12 cellular contexts compared by ENCODE assay signal in genomic region chr13:40812724-40813445, GRCh38. TPM values are rescaled to one million over a fixed set of nuclear protein-coding genes. Genes with fewer than 3 reads are reported as not detected.
DNase-seq lines count a peak whose midpoint lies in the region; ATAC-seq, FAIRE-seq and TF ChIP-seq lines count a peak whose summit lies in the region.
"Had no signal": no experiment of that assay in that cellular context is flagged by ENCODE, and none has a peak within 500 bp of the region (broad histone marks: within the 10 kb centered on the region; RNA-seq: fewer than 3 reads in every experiment).

No MANE protein-coding gene starts in this region.

- H3K27me3 Mint-ChIP-seq in T-helper 17 cell, result no peaks in the 10 kb centered on the region
- H3K27me3 Mint-ChIP-seq in effector memory CD8-positive, alpha-beta T cell, result no peaks in the 10 kb centered on the region

- H3K9me3 ChIP-seq in pancreas (no peaks in the 10 kb centered on the region), T-helper 17 cell (ENCODE audit: control insufficient read depth, low read length, poor library complexity, severe bottlenecking) (no peaks in the 10 kb centered on the region)

- 98 to 100% methylated on average over 6 of the region's 6 CpGs for WGBS in pancreas, 2 donors

- no peak overlapping the region for H3K27ac ChIP-seq in pancreas
- H3K27ac ChIP-seq: ascending aorta had no signal

- no peaks in the 10 kb centered on the region for H3K4me1 ChIP-seq in pancreas
- H3K4me1 ChIP-seq: ascending aorta had no signal

- no peak overlapping the region for H3K4me3 ChIP-seq in fibroblast of villous mesenchyme (ENCODE audit: low read depth, low read length)
- no peak overlapping the region for H3K4me3 ChIP-seq in pancreas
- H3K4me3 ChIP-seq: ascending aorta had no signal

- no peak overlapping the region for H3K4me3 Mint-ChIP-seq in T-helper 17 cell
- H3K4me3 Mint-ChIP-seq in effector memory CD8-positive, alpha-beta T cell, result no peak overlapping the region

- DNase-seq in EL, result peak; percentile 58
- peak; percentile 41 for DNase-seq in RCC 7860 (ENCODE audit: low spot score)
- peak; percentile 12 for DNase-seq in fibroblast of villous mesenchyme (ENCODE audit: low read depth)
- DNase-seq in pancreas, result peak in 1 of 6 donors; percentile 60
- no peak for DNase-seq in T-helper 17 cell
- no peak for DNase-seq in effector memory CD8-positive, alpha-beta T cell
- DNase-seq in NCI-H1417 (lab: John Stamatoyannopoulos, UW), result no peak
- DNase-seq: activated CD4-positive, CD25-positive, alpha-beta regulatory T cell treated with anti-CD3 and anti-CD28 coated beads, Interleukin-2, amount 50 U/mL, for 72 hours; COR-L47; NCI-H2081; SW 1271 had no signal

- ATAC-seq in pancreas (peak; percentile 19 to 65 (median 41)), T-helper 17 cell (no peak)
- ATAC-seq in effector memory CD8-positive, alpha-beta T cell (replicated peaks), result no peak

- no peaks in the 10 kb centered on the region for H3K27me3 ChIP-seq in pancreas
- H3K27me3 ChIP-seq: ascending aorta had no signal

- FAIRE-seq in RCC 7860 (lab: Jason Lieb, UNC) (no peak), pancreas (lab: Jason Lieb, UNC) (no peak)

- no peak for TF ChIP-seq CTCF in fibroblast of villous mesenchyme (IDR thresholded peaks at IDR 0.05; ENCODE audit: insufficient read depth, low read depth, low read length)
- no peak for TF ChIP-seq CTCF in pancreas (IDR thresholded peaks at IDR 0.05)

- H3K36me3 ChIP-seq in pancreas, result peaks cover 0 to 29% (median 10%) of the 10 kb centered on the region in 3 donors

- H3K36me3 Mint-ChIP-seq in T-helper 17 cell (ENCODE audit: low read depth), result peaks cover 2% of the 10 kb centered on the region
- H3K36me3 Mint-ChIP-seq in effector memory CD8-positive, alpha-beta T cell (ENCODE audit: insufficient read depth), result peaks cover 21% of the 10 kb centered on the region

- H3K9me3 Mint-ChIP-seq in effector memory CD8-positive, alpha-beta T cell, result peaks cover 0 to 2% of the 10 kb centered on the region in 2 donors

- no peaks in the 10 kb centered on the region for H3K4me1 Mint-ChIP-seq in T-helper 17 cell
- H3K4me1 Mint-ChIP-seq in effector memory CD8-positive, alpha-beta T cell (ENCODE audit: low read depth in 2 of 2), result peaks cover 2 to 4% of the 10 kb centered on the region in 2 donors

- H3K27ac Mint-ChIP-seq in T-helper 17 cell, result no peak overlapping the region
- no peak overlapping the region for H3K27ac Mint-ChIP-seq in effector memory CD8-positive, alpha-beta T cell

- intact Hi-C loops in pancreas (cut with DNase I), result no loop called here

RNA-seq across cellular contexts. Expression of gene SLC25A15, which starts 23.5 kb away (rescaled TPM):
- total RNA-seq in fibroblast of villous mesenchyme (19.4 and 20.0 TPM in 2 replicates), pancreas (10 to 100 TPM; 10.1 to 35.9 (median 17.6) TPM), T-helper 17 cell (1 to 10 TPM; 3.7 to 5.1 TPM)
- 1 to 10 TPM; 4.4 to 6.5 TPM for polyA plus RNA-seq in pancreas

RNA-seq across cellular contexts. Expression of gene MRPS31, which starts 41.9 kb away (rescaled TPM):
- total RNA-seq in fibroblast of villous mesenchyme (14.5 and 18.1 TPM in 2 replicates), pancreas (10 to 100 TPM in 1 of 6 donors, 1 to 10 TPM in 5; 6.2 to 12.9 (median 8.3) TPM), T-helper 17 cell (10 to 100 TPM; 13.0 to 15.8 TPM)
- 10 to 100 TPM; 20.1 to 22.8 TPM for polyA plus RNA-seq in pancreas

Comparison
In these comparisons a context has a peak if more than half of its experiments do, and no peak if none do; other contexts are left out.
1. DNase-seq: peak in EL (single experiment), RCC 7860 (single experiment) and fibroblast of villous mesenchyme (single experiment); none in T-helper 17 cell (0 of 3), effector memory CD8-positive, alpha-beta T cell (0 of 3) and NCI-H1417 (0 of 3).
2. ATAC-seq: peak in pancreas (4 of 4); none in T-helper 17 cell (single experiment) and effector memory CD8-positive, alpha-beta T cell (single experiment).